In the genomic region with DNA sequence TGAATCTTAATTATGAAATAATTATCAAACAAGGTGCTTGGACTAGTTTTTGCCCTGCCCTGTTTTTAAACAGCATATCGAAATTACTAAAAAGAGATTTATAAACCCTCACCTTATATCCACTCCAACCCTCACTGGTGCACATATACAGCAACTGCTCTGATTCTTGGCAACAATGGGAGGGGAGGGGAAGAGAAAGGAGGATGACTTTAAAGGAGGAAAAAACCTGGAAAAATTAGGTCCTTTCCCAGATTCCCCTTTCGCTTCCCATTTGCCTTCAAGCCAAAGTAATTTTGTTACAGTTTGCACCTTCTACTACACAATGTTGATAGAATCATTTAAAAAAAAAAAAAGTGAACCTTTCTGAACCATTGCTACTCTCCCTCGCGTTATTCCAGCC, we compare ENCODE assay signal across 20 cellular contexts. TPM values are rescaled to one million over a fixed set of nuclear protein-coding genes. Genes with fewer than 3 reads are reported as not detected.
DNase-seq lines count a peak whose midpoint lies in the region; ATAC-seq and TF ChIP-seq lines count a peak whose summit lies in the region.
"Had no signal": no experiment of that assay in that cellular context is flagged by ENCODE, and none has a peak within 500 bp of the region (broad histone marks: within the 10 kb centered on the region; RNA-seq: fewer than 3 reads in every experiment).

No MANE protein-coding gene starts in this region.

- ATAC-seq in activated T-helper 17 cell treated with anti-CD3 and anti-CD28 coated beads, Interleukin-2, amount 50 U/mL, for 72 hours (replicated peaks): no peak
- ATAC-seq in left lung: no peak
- ATAC-seq: activated CD8-positive, alpha-beta memory T cell treated with anti-CD3 and anti-CD28 coated beads, Interleukin-2, amount 10 ng/mL, durations not matched to agents 7 days and 5 days; lower lobe of right lung; naive thymus-derived CD4-positive, alpha-beta T cell had no signal

- intact Hi-C loops in sigmoid colon (cut with DNase I) (loop anchor here (5.0 kb wide), 2 partner anchors 69 to 579 kb away; no protein-coding TSS in a partner anchor), left lung (cut with DNase I) (no loop called here)

- no peak for DNase-seq in choroid plexus epithelial cell (ENCODE audit: low read depth)
- no peak for DNase-seq in sigmoid colon
- no peak for DNase-seq in NCI-H1694 (lab: John Stamatoyannopoulos, UW)
- DNase-seq in left lung: no peak
- DNase-seq: activated CD8-positive, alpha-beta memory T cell treated with anti-CD3 and anti-CD28 coated beads, Interleukin-2, amount 10 ng/mL, durations not matched to agents 7 days and 5 days; activated gamma-delta T cell; head of caudate nucleus; KG1; lower lobe of right lung; naive thymus-derived CD4-positive, alpha-beta T cell; NCI-H1048; NCI-H2081 treated with DMSO at 0.1 percent for 48 hours; NK-92 treated with Interleukin-12 subunit alpha and Interleukin-12 subunit beta, amount 100 ng/mL, for 24 hours; stimulated activated CD4-positive, alpha-beta T cell treated with anti-CD3 and anti-CD28 coated beads, Interleukin-12 subunit alpha, Interleukin-12 subunit beta, amount 100 ng/mL, for 4 hours had no signal

- H3K9ac ChIP-seq in HUES6 (ENCODE audit: low read length): no peak overlapping the region

- TF ChIP-seq EP300 in sigmoid colon (IDR thresholded peaks at IDR 0.05): no peak

- WGBS in mesodermal cell (ENCODE audit: insufficient coverage in 2 of 2), 2 experiments: no CpG with 5 or more reads among the region's 4 CpGs
- 81 to 84% methylated on average over 4 of the region's 4 CpGs for WGBS in sigmoid colon, 2 donors

- H3K27me3 ChIP-seq in HUES6 (ENCODE audit: control insufficient read depth, insufficient read depth, low read length): peaks cover 74% of the 10 kb centered on the region
- H3K27me3 ChIP-seq in sigmoid colon: no peaks in the 10 kb centered on the region
- H3K27me3 ChIP-seq in left lung: no peaks in the 10 kb centered on the region

- peaks cover 6% of the 10 kb centered on the region for H3K4me1 Mint-ChIP-seq in activated T-helper 17 cell treated with anti-CD3 and anti-CD28 coated beads, Interleukin-2, amount 50 U/mL, for 72 hours
- H3K4me1 Mint-ChIP-seq: activated CD8-positive, alpha-beta memory T cell treated with anti-CD3 and anti-CD28 coated beads, Interleukin-2, amount 10 ng/mL, durations not matched to agents 7 days and 5 days had no signal

- no peaks in the 10 kb centered on the region for H3K9me3 Mint-ChIP-seq in activated T-helper 17 cell treated with anti-CD3 and anti-CD28 coated beads, Interleukin-2, amount 50 U/mL, for 72 hours
- H3K9me3 Mint-ChIP-seq: central memory CD8-positive, alpha-beta T cell had no signal

- H3K4me3 Mint-ChIP-seq in activated T-helper 17 cell treated with anti-CD3 and anti-CD28 coated beads, Interleukin-2, amount 50 U/mL, for 72 hours: no peak overlapping the region
- H3K4me3 Mint-ChIP-seq: activated CD8-positive, alpha-beta memory T cell treated with anti-CD3 and anti-CD28 coated beads, Interleukin-2, amount 10 ng/mL, durations not matched to agents 7 days and 5 days; central memory CD8-positive, alpha-beta T cell; naive thymus-derived CD4-positive, alpha-beta T cell had no signal

- H3K4me1 ChIP-seq in HUES6 (ENCODE audit: control insufficient read depth, insufficient read depth, low read length): peaks cover 20% of the 10 kb centered on the region
- H3K4me1 ChIP-seq in mesodermal cell (ENCODE audit: control insufficient read depth, insufficient read depth, low read length, poor library complexity, severe bottlenecking): peaks cover 5% of the 10 kb centered on the region
- H3K4me1 ChIP-seq in sigmoid colon: peaks cover 0 to 10% (median 0%) of the 10 kb centered on the region in 4 donors
- H3K4me1 ChIP-seq in left lung: no peaks in the 10 kb centered on the region
- H3K4me1 ChIP-seq: lower lobe of right lung, prostate gland had no signal

- no peak overlapping the region for H3K27ac Mint-ChIP-seq in activated T-helper 17 cell treated with anti-CD3 and anti-CD28 coated beads, Interleukin-2, amount 50 U/mL, for 72 hours
- H3K27ac Mint-ChIP-seq: activated CD8-positive, alpha-beta memory T cell treated with anti-CD3 and anti-CD28 coated beads, Interleukin-2, amount 10 ng/mL, durations not matched to agents 7 days and 5 days; naive thymus-derived CD4-positive, alpha-beta T cell had no signal

- H3K27ac ChIP-seq in HUES6 (ENCODE audit: low read depth, low read length): no peak overlapping the region
- H3K27ac ChIP-seq in mesodermal cell (ENCODE audit: low read depth, low read length, severe bottlenecking): no peak overlapping the region
- peak overlapping the region in 3 of 4 donors; percentile 90 to 93 (median 92) for H3K27ac ChIP-seq in sigmoid colon
- no peak overlapping the region for H3K27ac ChIP-seq in left lung
- H3K27ac ChIP-seq: lower lobe of right lung, prostate gland had no signal

- H3K36me3 Mint-ChIP-seq in activated T-helper 17 cell treated with anti-CD3 and anti-CD28 coated beads, Interleukin-2, amount 50 U/mL, for 72 hours (ENCODE audit: low read depth): peaks cover 73% of the 10 kb centered on the region

- no peak for TF ChIP-seq POLR2A in sigmoid colon (IDR thresholded peaks at IDR 0.05)

- TF ChIP-seq CTCF in choroid plexus epithelial cell (conservative IDR thresholded peaks at IDR 0.05; ENCODE audit: low read depth, low read length) (no peak), sigmoid colon (IDR thresholded peaks at IDR 0.05) (no peak), left lung (IDR thresholded peaks at IDR 0.05) (no peak)

- H3K36me3 ChIP-seq in HUES6 (ENCODE audit: control insufficient read depth, insufficient read depth, low read length) (no peaks in the 10 kb centered on the region), mesodermal cell (ENCODE audit: control insufficient read depth, insufficient read depth, low read length) (no peaks in the 10 kb centered on the region), sigmoid colon (no peaks in the 10 kb centered on the region), left lung (peaks cover 0 to 17% of the 10 kb centered on the region in 2 donors)
- H3K36me3 ChIP-seq: lower lobe of right lung, prostate gland had no signal

- no peaks in the 10 kb centered on the region for H3K27me3 Mint-ChIP-seq in activated T-helper 17 cell treated with anti-CD3 and anti-CD28 coated beads, Interleukin-2, amount 50 U/mL, for 72 hours
- H3K27me3 Mint-ChIP-seq: activated CD8-positive, alpha-beta memory T cell treated with anti-CD3 and anti-CD28 coated beads, Interleukin-2, amount 10 ng/mL, durations not matched to agents 7 days and 5 days; central memory CD8-positive, alpha-beta T cell; naive thymus-derived CD4-positive, alpha-beta T cell had no signal

- H3K9me3 ChIP-seq in HUES6 (ENCODE audit: control insufficient read depth, insufficient read depth, low read depth, low read length) (no peaks in the 10 kb centered on the region), mesodermal cell (ENCODE audit: control insufficient read depth, low read length) (no peaks in the 10 kb centered on the region), sigmoid colon (no peaks in the 10 kb centered on the region), left lung (peaks cover 0 to 18% of the 10 kb centered on the region in 2 donors)
- H3K9me3 ChIP-seq: lower lobe of right lung, prostate gland had no signal

- H3K4me3 ChIP-seq in HUES6 (ENCODE audit: low read depth, low read length): peak overlapping the region; percentile 65
- H3K4me3 ChIP-seq in choroid plexus epithelial cell (ENCODE audit: low read depth, low read length): peak overlapping the region; percentile 75
- peak overlapping the region; percentile 41 for H3K4me3 ChIP-seq in mesodermal cell (ENCODE audit: extremely low read depth, insufficient read depth, low read length, poor library complexity, severe bottlenecking)
- H3K4me3 ChIP-seq in sigmoid colon: peak overlapping the region; percentile 76 to 96 (median 81)
- no peak overlapping the region for H3K4me3 ChIP-seq in left lung
- H3K4me3 ChIP-seq: lower lobe of right lung, prostate gland had no signal

RNA-seq across cellular contexts. Expression of a gene that starts 0.7 kb away (rescaled TPM):
- 14.5 TPM for polyA plus RNA-seq in mesodermal cell (2013, experiment 1 of 2)
- polyA plus RNA-seq in mesodermal cell (2013, experiment 2 of 2): 19.6 TPM
- 100 to 1,000 TPM; 282 to 693 (median 543) TPM for total RNA-seq in sigmoid colon
- 10 to 100 TPM in 2 of 3 donors, 1 to 10 TPM in 1; 2.3 to 40.2 (median 23.4) TPM for polyA plus RNA-seq in sigmoid colon
- not detected for total RNA-seq in activated T-helper 17 cell treated with anti-CD3 and anti-CD28 coated beads, Interleukin-2, amount 50 U/mL, for 72 hours
- total RNA-seq in left lung: not detected
- total RNA-seq: activated CD8-positive, alpha-beta memory T cell treated with anti-CD3 and anti-CD28 coated beads, Interleukin-2, amount 10 ng/mL, durations not matched to agents 7 days and 5 days; lower lobe of right lung; naive thymus-derived CD4-positive, alpha-beta T cell; NCI-H460 had no signal
- polyA plus RNA-seq: naive thymus-derived CD4-positive, alpha-beta T cell had no signal

Comparison
In these comparisons a context has a peak if more than half of its experiments do, and no peak if none do; other contexts are left out.
1. H3K27ac ChIP-seq: peak in sigmoid colon (3 of 4); none in HUES6 (single experiment), mesodermal cell (single experiment) and left lung (0 of 2).
2. H3K4me3 ChIP-seq: peak in HUES6 (single experiment), choroid plexus epithelial cell (single experiment), mesodermal cell (single experiment) and sigmoid colon (4 of 4); none in left lung (0 of 2).
3. RNA of a gene that starts 0.7 kb away (total RNA-seq): 282 to 693 TPM in sigmoid colon; not detected in left lung and not detected in activated T-helper 17 cell treated with anti-CD3 and anti-CD28 coated beads, Interleukin-2, amount 50 U/mL, for 72 hours; every median in the first group is over 100 times any median in the second.